In the genomic region with DNA sequence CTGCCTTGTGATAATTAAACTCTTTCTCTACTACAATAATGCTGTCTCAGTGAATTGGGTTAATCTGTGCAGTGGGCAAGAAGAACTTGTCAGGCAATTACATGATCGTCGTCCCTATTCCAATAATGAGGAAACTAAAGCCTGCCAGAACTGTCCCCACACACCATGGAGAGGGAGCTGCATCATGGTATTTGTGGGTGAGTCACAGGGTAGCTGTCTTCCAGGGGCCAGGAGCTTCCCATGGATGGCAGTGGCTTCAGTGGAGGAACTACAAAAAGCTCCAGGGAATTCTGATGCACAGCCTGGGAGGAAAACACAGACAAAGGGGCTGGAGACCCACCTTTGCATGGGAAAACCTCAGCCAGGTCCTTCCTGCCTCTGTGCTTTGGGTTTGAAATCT, we compare ENCODE assay signal across 28 cellular contexts.
DNase-seq lines count a peak whose midpoint lies in the region; ATAC-seq and TF ChIP-seq lines count a peak whose summit lies in the region.
"Had no signal": no experiment of that assay in that cellular context is flagged by ENCODE, and none has a peak within 500 bp of the region (broad histone marks: within the 10 kb centered on the region; RNA-seq: fewer than 3 reads in every experiment).

No MANE protein-coding gene starts in this region.

- H3K27me3 ChIP-seq in upper lobe of right lung: no peaks in the 10 kb centered on the region
- H3K27me3 ChIP-seq: ovary, right atrium auricular region, tibial nerve had no signal

- no peaks in the 10 kb centered on the region for H3K36me3 Mint-ChIP-seq in activated CD4-positive, alpha-beta T cell treated with anti-CD3 and anti-CD28 coated beads for 36 hours (ENCODE audit: low read depth)
- H3K36me3 Mint-ChIP-seq: activated naive CD4-positive, alpha-beta T cell treated with anti-CD3 and anti-CD28 coated beads, Interleukin-2, amount 10 ng/mL, durations not matched to agents 7 days and 5 days; T-cell had no signal

- DNase-seq in EH (ENCODE audit: low read depth): peak; percentile 85
- peak; percentile 73 for DNase-seq in M059J (ENCODE audit: low read depth)
- peak; percentile 7 for DNase-seq in fibroblast of gingiva (ENCODE audit: low read depth)
- DNase-seq in renal cortical epithelial cell (ENCODE audit: low read depth): peak; percentile 14
- DNase-seq in activated CD4-positive, alpha-beta T cell treated with anti-CD3 and anti-CD28 coated beads for 36 hours: no peak
- no peak for DNase-seq in NCI-H2227 treated with DMSO at 0.1 percent for 48 hours (lab: John Stamatoyannopoulos, UW)
- no peak for DNase-seq in upper lobe of right lung
- DNase-seq: activated CD4-positive, alpha-beta T cell treated with anti-CD3 and anti-CD28 coated beads, Interleukin-2, amount 50 U/mL, for 4 hours; activated CD4-positive, CD25-positive, alpha-beta regulatory T cell; activated naive CD4-positive, alpha-beta T cell treated with anti-CD3 and anti-CD28 coated beads, Interleukin-2, amount 10 ng/mL, durations not matched to agents 7 days and 5 days; H7; left cardiac atrium; mammary epithelial cell; MM.1S; NCI-H2029; NCI-H226; NCI-H748 treated with DMSO at 0.1 percent for 48 hours; ovary; RPMI8226; spleen; T-cell had no signal

- no peaks in the 10 kb centered on the region for H3K9me3 ChIP-seq in upper lobe of right lung
- H3K9me3 ChIP-seq: esophagus muscularis mucosa, ovary, right atrium auricular region, spleen, tibial nerve had no signal

- no peak overlapping the region for H3K4me3 Mint-ChIP-seq in activated CD4-positive, alpha-beta T cell treated with anti-CD3 and anti-CD28 coated beads for 36 hours
- H3K4me3 Mint-ChIP-seq: activated naive CD4-positive, alpha-beta T cell treated with anti-CD3 and anti-CD28 coated beads, Interleukin-2, amount 10 ng/mL, durations not matched to agents 7 days and 5 days; activated T-helper 1 cell treated with anti-CD3 and anti-CD28 coated beads, Interleukin-12 subunit alpha, Interleukin-12 subunit beta, Interleukin-2, Interleukin-4 antibody, amounts not matched to agents 30 ng/mL and 10 ng/mL and 1 ng/mL, durations not matched to agents 14 hours and 24 hours and 36 hours; dendritic cell treated with granulocyte-macrophage colony-stimulating factor and Interleukin-4, amounts not matched to agents 40 ng/mL and 50 ng/mL, for 4 days; T-cell had no signal

- ATAC-seq in activated CD4-positive, alpha-beta T cell treated with anti-CD3 and anti-CD28 coated beads for 36 hours: no peak
- ATAC-seq in HG03135 (IDR thresholded peaks at IDR 0.05; ENCODE audit: unreplicated experiment) (no peak), upper lobe of right lung (no peak)
- ATAC-seq: K562, left cardiac atrium, T-cell had no signal

- no peaks in the 10 kb centered on the region for H3K9me3 Mint-ChIP-seq in activated CD4-positive, alpha-beta T cell treated with anti-CD3 and anti-CD28 coated beads for 36 hours (ENCODE audit: low read depth)
- H3K9me3 Mint-ChIP-seq: activated naive CD4-positive, alpha-beta T cell treated with anti-CD3 and anti-CD28 coated beads, Interleukin-2, amount 10 ng/mL, durations not matched to agents 7 days and 5 days; activated T-helper 1 cell treated with anti-CD3 and anti-CD28 coated beads, Interleukin-12 subunit alpha, Interleukin-12 subunit beta, Interleukin-2, Interleukin-4 antibody, amounts not matched to agents 30 ng/mL and 10 ng/mL and 1 ng/mL, durations not matched to agents 14 hours and 24 hours and 36 hours; dendritic cell treated with granulocyte-macrophage colony-stimulating factor and Interleukin-4, amounts not matched to agents 40 ng/mL and 50 ng/mL, for 4 days; T-cell had no signal

- no peaks in the 10 kb centered on the region for H3K4me1 ChIP-seq in upper lobe of right lung
- H3K4me1 ChIP-seq: esophagus muscularis mucosa, right atrium auricular region, spleen, tibial nerve had no signal

- H3K36me3 ChIP-seq in upper lobe of right lung: no peaks in the 10 kb centered on the region
- H3K36me3 ChIP-seq: esophagus muscularis mucosa, ovary, right atrium auricular region, spleen, tibial nerve had no signal

- H3K4me3 ChIP-seq in upper lobe of right lung: no peak overlapping the region
- H3K4me3 ChIP-seq: esophagus muscularis mucosa, K562, ovary, right atrium auricular region, spleen, tibial nerve had no signal

- intact Hi-C loops in activated CD4-positive, alpha-beta T cell treated with anti-CD3 and anti-CD28 coated beads for 36 hours (cut with DNase I, micrococcal nuclease): no loop called here
- intact Hi-C loops in upper lobe of right lung (cut with DNase I): no loop called here

- H3K27ac ChIP-seq in upper lobe of right lung: no peak overlapping the region
- H3K27ac ChIP-seq: esophagus muscularis mucosa, ovary, right atrium auricular region, spleen, tibial nerve had no signal

- no peaks in the 10 kb centered on the region for H3K4me1 Mint-ChIP-seq in activated CD4-positive, alpha-beta T cell treated with anti-CD3 and anti-CD28 coated beads for 36 hours
- H3K4me1 Mint-ChIP-seq: activated naive CD4-positive, alpha-beta T cell treated with anti-CD3 and anti-CD28 coated beads, Interleukin-2, amount 10 ng/mL, durations not matched to agents 7 days and 5 days; T-cell had no signal

- CTCF ChIA-PET in activated CD4-positive, alpha-beta T cell treated with anti-CD3 and anti-CD28 coated beads for 36 hours (lab: Charles Lee): interaction anchor here (1.0 kb wide), 1 partner anchor 23 kb away, joined by 3 read pairs; no protein-coding TSS in a partner anchor

- H3K27ac Mint-ChIP-seq in activated CD4-positive, alpha-beta T cell treated with anti-CD3 and anti-CD28 coated beads for 36 hours: no peak overlapping the region
- H3K27ac Mint-ChIP-seq: activated naive CD4-positive, alpha-beta T cell treated with anti-CD3 and anti-CD28 coated beads, Interleukin-2, amount 10 ng/mL, durations not matched to agents 7 days and 5 days; activated T-helper 1 cell treated with anti-CD3 and anti-CD28 coated beads, Interleukin-12 subunit alpha, Interleukin-12 subunit beta, Interleukin-2, Interleukin-4 antibody, amounts not matched to agents 30 ng/mL and 10 ng/mL and 1 ng/mL, durations not matched to agents 14 hours and 24 hours and 36 hours; dendritic cell treated with granulocyte-macrophage colony-stimulating factor and Interleukin-4, amounts not matched to agents 40 ng/mL and 50 ng/mL, for 4 days; T-cell had no signal

- POLR2A ChIA-PET in activated CD4-positive, alpha-beta T cell treated with anti-CD3 and anti-CD28 coated beads for 36 hours (lab: Charles Lee): no interaction called here

- TF ChIP-seq CTCF in upper lobe of right lung (IDR thresholded peaks at IDR 0.05): no peak

- H3K27me3 Mint-ChIP-seq in activated CD4-positive, alpha-beta T cell treated with anti-CD3 and anti-CD28 coated beads for 36 hours: peaks cover 12% of the 10 kb centered on the region
- H3K27me3 Mint-ChIP-seq: dendritic cell treated with granulocyte-macrophage colony-stimulating factor and Interleukin-4, amounts not matched to agents 40 ng/mL and 50 ng/mL, for 4 days had no signal

Comparison
In these comparisons a context has a peak if more than half of its experiments do, and no peak if none do; other contexts are left out.
1. DNase-seq: peak in EH (single experiment), M059J (single experiment), fibroblast of gingiva (single experiment) and renal cortical epithelial cell (single experiment); none in activated CD4-positive, alpha-beta T cell treated with anti-CD3 and anti-CD28 coated beads for 36 hours (single experiment), NCI-H2227 treated with DMSO at 0.1 percent for 48 hours (single experiment) and upper lobe of right lung (single experiment).